ENCODE assay signal across 15 cellular contexts in genomic region chr6:44063561-44064059, GRCh38.
DNase-seq lines count a peak whose midpoint lies in the region; ATAC-seq, FAIRE-seq and TF ChIP-seq lines count a peak whose summit lies in the region.
"Had no signal": no experiment of that assay in that cellular context is flagged by ENCODE, and none has a peak within 500 bp of the region (broad histone marks: within the 10 kb centered on the region; RNA-seq: fewer than 3 reads in every experiment).

No MANE protein-coding gene starts in this region.

- H3K9ac ChIP-seq in BLaER1 treated with 17β-estradiol and CSF1 and Interleukin-3, amounts not matched to agents 10 nM and 100 nM: peak overlapping the region in 4 of 11 experiments; percentile 18 to 58 (median 34); a peak in 7 of 22 replicates
- peak overlapping the region; percentile 70; the same call in 1 of the 2 replicates for H3K9ac ChIP-seq in PC-3 (ENCODE audit: low read length)
- no peak overlapping the region for H3K9ac ChIP-seq in H1 (replicated peaks in 1 of 4; ENCODE audit: extremely low read depth in 1 of 4, low read depth in 3 of 4, low read length in 3 of 4)
- H3K9ac ChIP-seq in trophoblast cell (ENCODE audit: low read length): no peak overlapping the region

- H3K79me2 ChIP-seq in PC-3 (ENCODE audit: low read length) (no peaks in the 10 kb centered on the region), H1 (ENCODE audit: control insufficient read depth in 1 of 2, insufficient read depth in 2 of 2, low read length in 2 of 2) (no peaks in the 10 kb centered on the region), trophoblast cell (ENCODE audit: control insufficient read depth, insufficient read depth, low read length, poor library complexity) (no peaks in the 10 kb centered on the region)

- H3F3A ChIP-seq in PC-3 (ENCODE audit: low read length, unreplicated experiment): no peaks in the 10 kb centered on the region

- intact Hi-C loops in PC-3 (cut with micrococcal nuclease): no loop called here

- no peak for ATAC-seq in PC-3
- no peak for ATAC-seq in HG03097 (IDR thresholded peaks at IDR 0.05; ENCODE audit: low FRiP score, unreplicated experiment)

- H4K91ac ChIP-seq in H1 (replicated peaks; ENCODE audit: insufficient read length, low read length): peak overlapping the region; percentile 52
- peak overlapping the region; percentile 53 for H4K91ac ChIP-seq in trophoblast cell (ENCODE audit: low read depth, low read length)

- peak overlapping the region in 8 of 11 experiments; percentile 7 to 96 (median 44); a peak in 14 of 22 replicates for H3K27ac ChIP-seq in BLaER1 treated with 17β-estradiol and CSF1 and Interleukin-3, amounts not matched to agents 10 nM and 100 nM
- peak overlapping the region; percentile 92 for H3K27ac ChIP-seq in PC-3 (ENCODE audit: low read length)
- no peak overlapping the region for H3K27ac ChIP-seq in H1 (ENCODE audit: low read depth, low read length)
- no peak overlapping the region for H3K27ac ChIP-seq in trophoblast cell (ENCODE audit: low read depth, low read length)
- H3K27ac ChIP-seq: thyroid gland had no signal

- no peaks in the 10 kb centered on the region for H3K23me2 ChIP-seq in H1 (ENCODE audit: low read depth, low read length)

- H4K8ac ChIP-seq in H1 (ENCODE audit: extremely low read depth, insufficient read depth, low read length) (no peak overlapping the region; the same call in 1 of the 2 replicates), trophoblast cell (ENCODE audit: low read depth, low read length) (no peak overlapping the region)

- H3K23ac ChIP-seq in H1 (ENCODE audit: insufficient read length) (no peak overlapping the region), trophoblast cell (ENCODE audit: low read length) (no peak overlapping the region)

- H3K9me3 ChIP-seq in BLaER1 treated with 17β-estradiol and CSF1 and Interleukin-3, amounts not matched to agents 10 nM and 100 nM (replicated peaks in 1 of 11): peaks cover 0 to 11% (median 10%) of the 10 kb centered on the region in 11 experiments; a peak in 15 of 22 replicates
- H3K9me3 ChIP-seq in PC-3 (ENCODE audit: low read length): no peaks in the 10 kb centered on the region
- H3K9me3 ChIP-seq in H1 (ENCODE audit: insufficient read depth in 2 of 2, low read depth in 1 of 2, low read length in 1 of 2): no peaks in the 10 kb centered on the region
- H3K9me3 ChIP-seq in trophoblast cell (ENCODE audit: insufficient read depth, low read depth, low read length): peaks cover 1% of the 10 kb centered on the region
- H3K9me3 ChIP-seq: SJCRH30, thyroid gland had no signal

- H3K4me2 ChIP-seq in BLaER1 treated with 17β-estradiol and CSF1 and Interleukin-3, amounts not matched to agents 10 nM and 100 nM: peak overlapping the region; percentile 33 to 96 (median 66); a peak in 16 of 22 replicates
- H3K4me2 ChIP-seq in PC-3 (ENCODE audit: low read length): no peak overlapping the region
- no peak overlapping the region for H3K4me2 ChIP-seq in H1 (ENCODE audit: insufficient read depth in 1 of 2, low read depth in 2 of 2, low read length in 2 of 2)
- no peak overlapping the region for H3K4me2 ChIP-seq in trophoblast cell (ENCODE audit: low read length)

- POLR2A ChIA-PET in PC-3 (lab: Charles Lee; ENCODE audit: unreplicated experiment): no interaction called here
- POLR2A ChIA-PET in H1 (lab: Charles Lee; ENCODE audit: partially characterized antibody): interaction anchor here (0.8 to 3.7 kb wide), 4 partner anchors 11 to 137 kb away, joined by 3 to 16 read pairs (median 3); no protein-coding TSS in a partner anchor

- 100% methylated on average over 3 of the region's 3 CpGs; no CpG with 5 or more reads in 1 of the 2 experiments for WGBS in H1 (ENCODE audit: extremely low coverage in 1 of 2, insufficient coverage in 1 of 2, insufficient read length in 1 of 2, insufficient replicate concordance in 2 of 2, low coverage in 1 of 2, low lambda C conversion rate in 2 of 2, missing lambda C conversion rate in 1 of 2), 2 experiments
- no CpG with 5 or more reads among the region's 3 CpGs for WGBS in trophoblast cell (ENCODE audit: extremely low coverage, insufficient coverage, insufficient read length)

- no peak overlapping the region for H4K5ac ChIP-seq in H1 (ENCODE audit: insufficient read length, low read depth, low read length)

- H2BK120ac ChIP-seq in H1 (replicated peaks; ENCODE audit: low read depth, low read length) (no peak overlapping the region), trophoblast cell (ENCODE audit: insufficient read depth, low read length, poor library complexity) (no peak overlapping the region)

- H2AFZ ChIP-seq in PC-3 (ENCODE audit: low read length) (no peak overlapping the region), H1 (ENCODE audit: low read length) (no peak overlapping the region), trophoblast cell (ENCODE audit: insufficient read depth, low read length, poor library complexity) (peak overlapping the region; percentile 2)

- no peaks in the 10 kb centered on the region for H3K27me3 ChIP-seq in BLaER1 treated with 17β-estradiol and CSF1 and Interleukin-3, amounts not matched to agents 10 nM and 100 nM
- H3K27me3 ChIP-seq in PC-3 (ENCODE audit: low read length) (no peaks in the 10 kb centered on the region), H1 (replicated peaks in 1 of 4; ENCODE audit: control insufficient read depth in 3 of 4, extremely low read depth in 1 of 4, insufficient read depth in 3 of 4, low read length in 3 of 4) (no peaks in the 10 kb centered on the region; a peak in 1 of 7 replicates), trophoblast cell (ENCODE audit: insufficient read depth, low read length) (no peaks in the 10 kb centered on the region)
- H3K27me3 ChIP-seq: SJCRH30, thyroid gland had no signal

- no peak overlapping the region for H4K12ac ChIP-seq in trophoblast cell (ENCODE audit: low read depth, low read length)

- no TSS peak for BruUV-seq in PC-3 (replicated peaks; lab: Mats Ljungman, UMichigan)

- TF ChIP-seq CTCF in PC-3 (conservative IDR thresholded peaks at IDR 0.05; ENCODE audit: low read depth, low read length) (no peak), H1 (IDR thresholded peaks at IDR 0.05; ENCODE audit: control extremely low read depth in 1 of 3, insufficient read depth in 1 of 3, low read depth in 1 of 3, low read length in 3 of 3) (no peak)

- H3K18ac ChIP-seq in H1 (ENCODE audit: extremely low read depth, low read length): no peak overlapping the region
- H3K18ac ChIP-seq in trophoblast cell (ENCODE audit: low read length): no peak overlapping the region

- H3K4ac ChIP-seq in H1 (replicated peaks; ENCODE audit: insufficient read length, low read depth, low read length) (no peak overlapping the region), trophoblast cell (ENCODE audit: low read depth, low read length) (no peak overlapping the region)

- H3K4me3 ChIP-seq in BLaER1 treated with 17β-estradiol and CSF1 and Interleukin-3, amounts not matched to agents 10 nM and 100 nM: no peak overlapping the region
- H3K4me3 ChIP-seq in PC-3 (ENCODE audit: low read length): no peak overlapping the region
- no peak overlapping the region for H3K4me3 ChIP-seq in H1 (ENCODE audit: extremely low read depth in 1 of 4, insufficient read depth in 2 of 4, low read depth in 3 of 4, low read length in 4 of 4)
- H3K4me3 ChIP-seq in trophoblast cell (ENCODE audit: low read depth, low read length): no peak overlapping the region
- H3K4me3 ChIP-seq: SJCRH30, thyroid gland had no signal

- in situ Hi-C loops in KBM-7 (cut with MboI; ENCODE audit: low pct_unique_long_range_greater_than_20kb, low sequenced_read_pairs): no loop called here

- H3K79me1 ChIP-seq in H1 (ENCODE audit: low read depth, low read length) (no peaks in the 10 kb centered on the region; the same call in 1 of the 2 replicates), trophoblast cell (ENCODE audit: low read length) (peaks cover 27% of the 10 kb centered on the region)

- H2AK5ac ChIP-seq in H1 (ENCODE audit: low read depth, low read length) (no peak overlapping the region), trophoblast cell (ENCODE audit: low read length) (peak overlapping the region; percentile 11)

- H2BK20ac ChIP-seq in H1 (ENCODE audit: low read length): peak overlapping the region; percentile 17; the same call in 1 of the 2 replicates

- FAIRE-seq in H1 (lab: Jason Lieb, UNC): no peak
- no peak for FAIRE-seq in RCC 7860 (lab: Jason Lieb, UNC)

- H2BK5ac ChIP-seq in H1 (ENCODE audit: low read depth, low read length) (no peak overlapping the region), trophoblast cell (ENCODE audit: low read depth, low read length, poor library complexity) (no peak overlapping the region)

- H3K9me2 ChIP-seq in PC-3 (replicated peaks; ENCODE audit: low read length): no peaks in the 10 kb centered on the region

- CTCF ChIA-PET in PC-3 (lab: Charles Lee): interaction anchor here (0.5 kb wide), 1 partner anchor 110 kb away, joined by 3 read pairs; no protein-coding TSS in a partner anchor
- CTCF ChIA-PET in H1 (lab: Charles Lee; ENCODE audit: partially characterized antibody): interaction anchor here (0.6 to 23.4 kb wide), 49 partner anchors 10 to 377 kb away, joined by 3 to 331 read pairs (median 4); partner anchors contain the start of gene VEGFA

- H4K20me1 ChIP-seq in BLaER1 treated with 17β-estradiol and CSF1 and Interleukin-3, amounts not matched to agents 10 nM and 100 nM: no peaks in the 10 kb centered on the region
- H4K20me1 ChIP-seq in PC-3 (ENCODE audit: low read length) (no peaks in the 10 kb centered on the region), H1 (replicated peaks in 1 of 2; ENCODE audit: control insufficient read depth in 1 of 2, insufficient read depth in 2 of 2, low read length in 2 of 2) (no peaks in the 10 kb centered on the region)

- H2BK12ac ChIP-seq in H1 (ENCODE audit: low read depth, low read length) (no peak overlapping the region; the same call in 1 of the 2 replicates), trophoblast cell (ENCODE audit: low read length) (peak overlapping the region; percentile 6)

- no peak for TF ChIP-seq POLR2A in H1 (IDR thresholded peaks at IDR 0.05; ENCODE audit: control extremely low read depth in 1 of 2, low read depth in 2 of 2, low read length in 2 of 2)

- H3K56ac ChIP-seq in H1 (replicated peaks; ENCODE audit: insufficient read length, low read depth, low read length): no peak overlapping the region

- H2BK15ac ChIP-seq in H1 (ENCODE audit: low read length): no peak overlapping the region

- DNase-seq in PC-3 (no peak), H1 (ENCODE audit: low read depth in 1 of 2, low spot score in 2 of 2) (no peak), trophoblast cell (no peak), RCC 7860 (ENCODE audit: low spot score) (no peak), KBM-7 (no peak)
- DNase-seq: activated CD4-positive, alpha-beta memory T cell treated with anti-CD3 and anti-CD28 coated beads, Interleukin-2, amount 10 ng/mL, durations not matched to agents 7 days and 5 days; activated naive CD4-positive, alpha-beta T cell treated with anti-CD3 and anti-CD28 coated beads, Interleukin-2, amount 10 ng/mL, durations not matched to agents 7 days and 5 days; anterior cingulate cortex; GOT3; NCI-H1105; NCI-H524; SJCRH30; thyroid gland had no signal

- H3K36me3 ChIP-seq in BLaER1 treated with 17β-estradiol and CSF1 and Interleukin-3, amounts not matched to agents 10 nM and 100 nM: no peaks in the 10 kb centered on the region; a peak in 1 of 22 replicates
- H3K36me3 ChIP-seq in PC-3 (ENCODE audit: low read depth, low read length) (no peaks in the 10 kb centered on the region), H1 (ENCODE audit: control insufficient read depth in 2 of 4, insufficient read depth in 4 of 4, low read length in 3 of 4) (no peaks in the 10 kb centered on the region), trophoblast cell (ENCODE audit: control insufficient read depth in 1 of 2, insufficient read depth in 2 of 2, low read length in 2 of 2) (no peaks in the 10 kb centered on the region)
- H3K36me3 ChIP-seq: SJCRH30, thyroid gland had no signal

- no peak for TF ChIP-seq RAD21 in H1 (IDR thresholded peaks at IDR 0.05 in 1 of 2, conservative IDR thresholded peaks at IDR 0.05 in 1 of 2; ENCODE audit: low read depth in 2 of 2, low read length in 2 of 2)

- H3K14ac ChIP-seq in H1 (ENCODE audit: insufficient read length) (no peak overlapping the region), trophoblast cell (ENCODE audit: low read length) (peak overlapping the region; percentile 49)

- peaks cover 66 to 100% (median 94%) of the 10 kb centered on the region in 10 experiments for H3K4me1 ChIP-seq in BLaER1 treated with 17β-estradiol and CSF1 and Interleukin-3, amounts not matched to agents 10 nM and 100 nM
- H3K4me1 ChIP-seq in PC-3 (ENCODE audit: insufficient read depth, low read length) (peaks cover 42% of the 10 kb centered on the region), H1 (replicated peaks in 1 of 4; ENCODE audit: control insufficient read depth in 3 of 4, insufficient read depth in 4 of 4, low read length in 3 of 4) (peaks cover 0 to 12% (median 7%) of the 10 kb centered on the region in 4 experiments; a peak in 5 of 7 replicates), trophoblast cell (ENCODE audit: control insufficient read depth in 1 of 2, insufficient read depth in 2 of 2, low read length in 2 of 2) (peaks cover 28 to 31% of the 10 kb centered on the region in 2 experiments)

- TF ChIP-seq EP300 in H1 (IDR thresholded peaks at IDR 0.05; ENCODE audit: borderline replicate concordance in 1 of 2, low read depth in 2 of 2, low read length in 2 of 2): no peak

Comparison
In these comparisons a context has a peak if more than half of its experiments do, and no peak if none do; other contexts are left out.
1. H3K27ac ChIP-seq: peak in BLaER1 treated with 17β-estradiol and CSF1 and Interleukin-3, amounts not matched to agents 10 nM and 100 nM (8 of 11) and PC-3 (single experiment); none in H1 (single experiment) and trophoblast cell (single experiment).
2. H3K4me2 ChIP-seq: peak in BLaER1 treated with 17β-estradiol and CSF1 and Interleukin-3, amounts not matched to agents 10 nM and 100 nM (11 of 11); none in PC-3 (single experiment), H1 (0 of 2) and trophoblast cell (single experiment).